1 cellular context compared by ENCODE assay signal in genomic region chr7:1555046-1555812, GRCh38.
A peak's percentile ranks its signal among the peaks of the same experiment; 100 is the strongest.
TF ChIP-seq lines count a peak whose summit lies in the region.

No MANE protein-coding gene starts in this region.

TF ChIP-seq in HepG2, 621 proteins besides CTCF, POLR2A, EP300 and RAD21 (continued from another document and continues in another):
- TF ChIP-seq ZNF770 (CRISPR knock-in tag; IDR thresholded peaks at IDR 0.05): no peak
- TF ChIP-seq ATF7-NPFF (CRISPR knock-in tag; IDR thresholded peaks at IDR 0.05; ENCODE audit: low read depth): no peak
- no peak for TF ChIP-seq ZC3H4 (CRISPR knock-in tag; IDR thresholded peaks at IDR 0.05; ENCODE audit: borderline replicate concordance)
- TF ChIP-seq AHR (CRISPR knock-in tag; IDR thresholded peaks at IDR 0.05): no peak
- no peak for TF ChIP-seq HNF4A (CRISPR knock-in tag; IDR thresholded peaks at IDR 0.05)
- TF ChIP-seq ZNF598 (CRISPR knock-in tag; IDR thresholded peaks at IDR 0.05; ENCODE audit: borderline replicate concordance): no peak
- TF ChIP-seq ZNF547 (CRISPR knock-in tag; IDR thresholded peaks at IDR 0.05): no peak
- no peak for TF ChIP-seq ZNF724P (CRISPR knock-in tag; IDR thresholded peaks at IDR 0.05; ENCODE audit: borderline replicate concordance)
- TF ChIP-seq ZSCAN29 (CRISPR knock-in tag; conservative IDR thresholded peaks at IDR 0.05): no peak
- TF ChIP-seq TIGD3 (CRISPR knock-in tag; IDR thresholded peaks at IDR 0.05; ENCODE audit: borderline replicate concordance): peak; percentile 24; the same call in 1 of the 2 replicates
- no peak for TF ChIP-seq MAFG (CRISPR knock-in tag; IDR thresholded peaks at IDR 0.05)
- no peak; the same call in 1 of the 2 replicates for TF ChIP-seq ZBTB34 (CRISPR knock-in tag; IDR thresholded peaks at IDR 0.05)
- TF ChIP-seq DMAP1 (CRISPR knock-in tag; IDR thresholded peaks at IDR 0.05): no peak
- no peak for TF ChIP-seq RBAK (CRISPR knock-in tag; IDR thresholded peaks at IDR 0.05)
- TF ChIP-seq SYNCRIP (IDR thresholded peaks at IDR 0.05; ENCODE audit: insufficient read depth, low read depth, low read length): no peak
- TF ChIP-seq MLXIP (CRISPR knock-in tag; IDR thresholded peaks at IDR 0.05; ENCODE audit: borderline replicate concordance): no peak
- TF ChIP-seq SSRP1 (CRISPR knock-in tag; IDR thresholded peaks at IDR 0.05): no peak
- TF ChIP-seq ZNF672 (CRISPR knock-in tag; IDR thresholded peaks at IDR 0.05): no peak
- no peak for TF ChIP-seq REST (IDR thresholded peaks at IDR 0.05; ENCODE audit: borderline replicate concordance in 1 of 2, low read depth in 1 of 2, low read length in 2 of 2)
- TF ChIP-seq ATF1 (CRISPR knock-in tag; IDR thresholded peaks at IDR 0.05): no peak
- no peak for TF ChIP-seq NKX3-1 (CRISPR knock-in tag; IDR thresholded peaks at IDR 0.05)
- TF ChIP-seq CEBPZ (IDR thresholded peaks at IDR 0.05; ENCODE audit: low read length): no peak
- no peak; the same call in 1 of the 2 replicates for TF ChIP-seq SOX13 (IDR thresholded peaks at IDR 0.05)
- TF ChIP-seq SOX13 (CRISPR knock-in tag; conservative IDR thresholded peaks at IDR 0.05 in 1 of 2, IDR thresholded peaks at IDR 0.05 in 1 of 2): no peak
- 0 out of 2 replicates have a peak, but pooled peaks have one; percentile 16 for TF ChIP-seq ZNF121 (CRISPR knock-in tag; IDR thresholded peaks at IDR 0.05)
- TF ChIP-seq ZSCAN12 (CRISPR knock-in tag; IDR thresholded peaks at IDR 0.05): no peak
- no peak for TF ChIP-seq ZFP62 (CRISPR knock-in tag; IDR thresholded peaks at IDR 0.05)
- TF ChIP-seq KLF11 (CRISPR knock-in tag; IDR thresholded peaks at IDR 0.05): no peak
- peak; percentile 21 for TF ChIP-seq ZBED4 (CRISPR knock-in tag; IDR thresholded peaks at IDR 0.05; ENCODE audit: borderline replicate concordance)
- TF ChIP-seq FOXK2 (IDR thresholded peaks at IDR 0.05): no peak
- TF ChIP-seq WIZ (CRISPR knock-in tag; IDR thresholded peaks at IDR 0.05): no peak
- TF ChIP-seq ZFP36L2 (CRISPR knock-in tag; IDR thresholded peaks at IDR 0.05): no peak
- no peak for TF ChIP-seq ZFP82 (CRISPR knock-in tag; IDR thresholded peaks at IDR 0.05; ENCODE audit: borderline replicate concordance)
- TF ChIP-seq ZUFSP (CRISPR knock-in tag; IDR thresholded peaks at IDR 0.05; ENCODE audit: borderline replicate concordance): no peak
- TF ChIP-seq ZNF552 (CRISPR knock-in tag; IDR thresholded peaks at IDR 0.05; ENCODE audit: borderline replicate concordance): no peak
- TF ChIP-seq ZBTB26 (CRISPR knock-in tag; IDR thresholded peaks at IDR 0.05; ENCODE audit: borderline replicate concordance): peak; percentile 69; the same call in 1 of the 2 replicates
- TF ChIP-seq MED8 (CRISPR knock-in tag; IDR thresholded peaks at IDR 0.05; ENCODE audit: insufficient replicate concordance): no peak
- no peak for TF ChIP-seq NFE2 (CRISPR knock-in tag; IDR thresholded peaks at IDR 0.05)
- TF ChIP-seq ZNF180 (CRISPR knock-in tag; IDR thresholded peaks at IDR 0.05; ENCODE audit: borderline replicate concordance, low read depth): no peak
- no peak for TF ChIP-seq ZNF549 (CRISPR knock-in tag; IDR thresholded peaks at IDR 0.05)
- TF ChIP-seq STAT5B (CRISPR knock-in tag; IDR thresholded peaks at IDR 0.05): no peak
